Comparison of ENCODE assay signal across 8 cellular contexts in the genomic region with DNA sequence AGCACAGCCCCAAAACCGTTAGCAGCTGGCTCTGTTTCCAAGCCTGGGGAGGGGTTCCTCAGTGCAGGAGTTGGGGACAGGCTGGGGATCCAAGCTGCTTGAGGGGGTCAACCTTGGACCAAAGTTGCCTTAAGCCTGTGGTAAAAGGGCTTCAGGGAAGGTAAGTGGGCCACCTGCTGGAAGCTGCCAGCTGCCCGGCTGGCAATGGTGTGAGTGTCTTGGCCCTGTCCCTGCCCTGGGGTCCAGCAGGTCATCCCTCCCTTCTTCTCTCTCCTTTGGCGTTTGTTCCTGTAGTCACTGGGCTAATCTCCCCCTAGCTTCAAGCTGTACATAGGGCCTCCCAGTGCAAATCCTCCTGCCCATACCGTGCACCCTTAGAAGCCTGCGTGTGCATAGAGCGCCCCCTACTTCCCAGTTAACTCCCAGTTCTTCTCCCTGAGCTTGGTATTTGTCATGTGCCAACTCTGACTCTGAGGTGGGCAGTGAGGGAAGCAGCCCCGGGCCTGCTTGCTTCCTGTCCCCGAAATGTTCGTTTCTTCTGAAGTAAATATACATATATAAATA. TPM values are rescaled to one million over a fixed set of nuclear protein-coding genes. Genes with fewer than 3 reads are reported as not detected.
DNase-seq lines count a peak whose midpoint lies in the region; ATAC-seq and TF ChIP-seq lines count a peak whose summit lies in the region.

No MANE protein-coding gene starts in this region.

- TF ChIP-seq CTCF in DND-41 (IDR thresholded peaks at IDR 0.05; ENCODE audit: borderline replicate concordance, extremely low read depth, low read length, poor library complexity, severe bottlenecking) (peak; percentile 57), IMR-90 (conservative IDR thresholded peaks at IDR 0.05; ENCODE audit: low read depth, low read length) (peak; percentile 61), VCaP (conservative IDR thresholded peaks at IDR 0.05) (peak; percentile 42; the same call in 1 of the 2 replicates)

- H3K4me3 ChIP-seq in DND-41 (ENCODE audit: low read depth in 1 of 2, low read length in 2 of 2) (no peak overlapping the region), IMR-90 (ENCODE audit: insufficient read depth, low read depth, low read length) (no peak overlapping the region)

- in situ Hi-C loops in IMR-90 (cut with MboI; ENCODE audit: low sequenced_read_pairs), result no loop called here

- H3K23ac ChIP-seq in IMR-90 (ENCODE audit: low read depth, low read length), result no peak overlapping the region

- no peak overlapping the region for H3K56ac ChIP-seq in IMR-90 (ENCODE audit: extremely low read depth, insufficient read depth, low read length)

- H2AFZ ChIP-seq in DND-41 (ENCODE audit: low read depth, low read length) (no peak overlapping the region), IMR-90 (replicated peaks; ENCODE audit: low read length, poor library complexity) (no peak overlapping the region)

- H3K4me2 ChIP-seq in DND-41 (ENCODE audit: insufficient read depth, low read length) (no peak overlapping the region), IMR-90 (ENCODE audit: low read depth, low read length) (no peak overlapping the region)

- H3K18ac ChIP-seq in IMR-90 (ENCODE audit: low read depth, low read length), result no peak overlapping the region

- CTCF ChIA-PET in IMR-90 (lab: Yijun Ruan, JAX), result interaction anchor here (0.5 to 2.5 kb wide), 3 partner anchors 9 to 362 kb away, joined by 3 to 6 read pairs (median 3); no protein-coding TSS in a partner anchor

- H2BK20ac ChIP-seq in IMR-90 (ENCODE audit: low read depth, low read length), result no peak overlapping the region

- no peak overlapping the region for H2BK15ac ChIP-seq in IMR-90 (ENCODE audit: low read depth, low read length)

- POLR2A ChIA-PET in IMR-90 (lab: Charles Lee; ENCODE audit: unreplicated experiment), result no interaction called here

- H3K79me1 ChIP-seq in IMR-90 (ENCODE audit: low read depth in 1 of 2, low read length in 2 of 2), result peaks cover 28 to 44% of the 10 kb centered on the region in 2 experiments

- H3K14ac ChIP-seq in IMR-90 (replicated peaks; ENCODE audit: low read depth, low read length), result no peak overlapping the region

- H2BK120ac ChIP-seq in IMR-90 (ENCODE audit: low read depth, low read length), result no peak overlapping the region

- peaks cover 17% of the 10 kb centered on the region for H3K4me1 ChIP-seq in DND-41 (ENCODE audit: insufficient read depth, low read length)
- H3K4me1 ChIP-seq in IMR-90 (ENCODE audit: control insufficient read depth, insufficient read depth, low read length), result peaks cover 3% of the 10 kb centered on the region; the same call in 1 of the 2 replicates

- H3K27ac ChIP-seq in DND-41 (ENCODE audit: low read length) (no peak overlapping the region), IMR-90 (ENCODE audit: insufficient read depth, low read length) (no peak overlapping the region), VCaP (no peak overlapping the region)

- H3K36me3 ChIP-seq in DND-41 (ENCODE audit: insufficient read depth, low read length) (peaks cover 66% of the 10 kb centered on the region), IMR-90 (ENCODE audit: control insufficient read depth, insufficient read depth, low read length) (peaks cover 62% of the 10 kb centered on the region)

- no peak overlapping the region for H2BK5ac ChIP-seq in IMR-90 (ENCODE audit: low read depth, low read length, poor library complexity, severe bottlenecking)

- H3K9me1 ChIP-seq in IMR-90 (ENCODE audit: insufficient read depth, low read length), result no peaks in the 10 kb centered on the region; the same call in 1 of the 2 replicates

- BruUV-seq in IMR-90 (replicated peaks; lab: Mats Ljungman, UMichigan), result no TSS peak

- no peak for ATAC-seq in DND-41 (ENCODE audit: insufficient read depth, low read depth)
- no peak for ATAC-seq in IMR-90 (ENCODE audit: low read depth)
- ATAC-seq in GM18858 (IDR thresholded peaks at IDR 0.05; ENCODE audit: unreplicated experiment), result no peak

- H4K8ac ChIP-seq in IMR-90 (ENCODE audit: low read depth in 2 of 2, low read length in 2 of 2), result no peak overlapping the region

- intact Hi-C loops in IMR-90 (cut with micrococcal nuclease), result no loop called here

- peak; percentile 28 for DNase-seq in DND-41
- DNase-seq in IMR-90, result peak; percentile 61
- peak; percentile 72 for DNase-seq in inferior parietal cortex (ENCODE audit: extremely low spot score)
- no peak for DNase-seq in ureter (ENCODE audit: low spot score)
- DNase-seq in activated effector memory CD4-positive, alpha-beta T cell treated with Interleukin-2 at 50 U/mL for 16 hours, result no peak
- DNase-seq in NCI-H2029 (lab: John Stamatoyannopoulos, UW), result no peak

- no peak overlapping the region for H4K5ac ChIP-seq in IMR-90 (ENCODE audit: low read depth, low read length)

- H3K9ac ChIP-seq in DND-41 (ENCODE audit: low read depth, low read length), result no peak overlapping the region
- H3K9ac ChIP-seq in IMR-90 (ENCODE audit: low read depth, low read length), result no peak overlapping the region

- H2AK9ac ChIP-seq in IMR-90 (replicated peaks; ENCODE audit: low read depth, low read length, poor library complexity), result no peak overlapping the region

- TF ChIP-seq POLR2A in IMR-90 (IDR thresholded peaks at IDR 0.05; ENCODE audit: low read depth, low read length), result no peak

- no CpG with 5 or more reads among the region's 9 CpGs for WGBS in IMR-90 (ENCODE audit: extremely low coverage in 2 of 2, insufficient read length in 1 of 2), 2 experiments

- TF ChIP-seq RAD21 in IMR-90 (IDR thresholded peaks at IDR 0.05; ENCODE audit: low read length), result peak; percentile 63

- H3K4ac ChIP-seq in IMR-90 (ENCODE audit: low read depth, low read length), result no peak overlapping the region

- dilution Hi-C loops in IMR-90 (cut with HindIII; ENCODE audit: low sequenced_read_pairs, unreplicated experiment), result no loop called here

- no peak overlapping the region for H2AK5ac ChIP-seq in IMR-90 (ENCODE audit: low read depth, low read length)

- H3K27me3 ChIP-seq in DND-41 (ENCODE audit: insufficient read depth, low read length, poor library complexity) (no peaks in the 10 kb centered on the region), IMR-90 (ENCODE audit: control insufficient read depth, insufficient read depth, low read length) (no peaks in the 10 kb centered on the region)

- H4K91ac ChIP-seq in IMR-90 (ENCODE audit: insufficient read depth, low read depth, low read length), result no peak overlapping the region

- H4K20me1 ChIP-seq in DND-41 (ENCODE audit: insufficient read depth, low read length) (peaks cover 35% of the 10 kb centered on the region), IMR-90 (ENCODE audit: insufficient read depth, low read length) (peaks cover 6% of the 10 kb centered on the region; the same call in 1 of the 2 replicates)

- H3K9me3 ChIP-seq in DND-41 (ENCODE audit: insufficient read depth, low read length, severe bottlenecking) (no peaks in the 10 kb centered on the region), IMR-90 (ENCODE audit: control insufficient read depth, insufficient read depth, low read length) (no peaks in the 10 kb centered on the region)

- peaks cover 38% of the 10 kb centered on the region for H3K79me2 ChIP-seq in DND-41 (ENCODE audit: insufficient read depth, low read length)

TF ChIP-seq in IMR-90, 13 proteins besides CTCF, POLR2A, EP300 and RAD21:
- TF ChIP-seq, protein P1, sequence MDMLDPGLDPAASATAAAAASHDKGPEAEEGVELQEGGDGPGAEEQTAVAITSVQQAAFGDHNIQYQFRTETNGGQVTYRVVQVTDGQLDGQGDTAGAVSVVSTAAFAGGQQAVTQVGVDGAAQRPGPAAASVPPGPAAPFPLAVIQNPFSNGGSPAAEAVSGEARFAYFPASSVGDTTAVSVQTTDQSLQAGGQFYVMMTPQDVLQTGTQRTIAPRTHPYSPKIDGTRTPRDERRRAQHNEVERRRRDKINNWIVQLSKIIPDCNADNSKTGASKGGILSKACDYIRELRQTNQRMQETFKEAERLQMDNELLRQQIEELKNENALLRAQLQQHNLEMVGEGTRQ (IDR thresholded peaks at IDR 0.05; ENCODE audit: low read depth, low read length), result no peak
- no peak for TF ChIP-seq RFX5 (IDR thresholded peaks at IDR 0.05; ENCODE audit: low read depth, low read length)
- no peak for TF ChIP-seq RCOR1 (IDR thresholded peaks at IDR 0.05; ENCODE audit: insufficient replicate concordance, low read length)
- TF ChIP-seq SMC3 (IDR thresholded peaks at IDR 0.05; ENCODE audit: low read depth, low read length), result peak; percentile 42
- no peak for TF ChIP-seq FOS (IDR thresholded peaks at IDR 0.05; ENCODE audit: low read depth, low read length)
- TF ChIP-seq CEBPB (IDR thresholded peaks at IDR 0.05; ENCODE audit: low read depth, low read length), result no peak
- TF ChIP-seq MAFK (IDR thresholded peaks at IDR 0.05; ENCODE audit: low read depth, low read length), result no peak
- no peak for TF ChIP-seq CHD1 (IDR thresholded peaks at IDR 0.05; ENCODE audit: low read depth, low read length)
- no peak for TF ChIP-seq BHLHE40 (IDR thresholded peaks at IDR 0.05; ENCODE audit: low read depth, low read length)

RNA-seq across cellular contexts. Expression of a gene that starts 4.4 kb away (rescaled TPM):
- total RNA-seq in IMR-90 (2012; rRNA removed) (70.0 and 107 TPM in 2 replicates), ureter (98.7 TPM)
- polyA plus RNA-seq in IMR-90 (2012; rRNA removed), result 280 and 290 TPM in 2 replicates
- polyA plus RNA-seq in IMR-90 (2012; cell fraction: cytosol; rRNA removed), result 196 and 200 TPM in 2 replicates
- polyA plus RNA-seq in IMR-90 (2012; cell fraction: nucleus; rRNA removed; ENCODE audit: low replicate concordance), result 40.4 and 104 TPM in 2 replicates

RNA-seq across cellular contexts. Expression of a gene that starts 4.7 kb away (rescaled TPM):
- total RNA-seq in IMR-90 (2012; rRNA removed) (41.9 and 43.9 TPM in 2 replicates), ureter (10.4 TPM)
- polyA plus RNA-seq in IMR-90 (2012; rRNA removed), result 21.3 and 23.0 TPM in 2 replicates
- polyA plus RNA-seq in IMR-90 (2012; cell fraction: cytosol; rRNA removed), result 15.5 and 18.0 TPM in 2 replicates
- 6.4 and 7.0 TPM in 2 replicates for polyA plus RNA-seq in IMR-90 (2012; cell fraction: nucleus; rRNA removed; ENCODE audit: low replicate concordance)

RNA-seq across cellular contexts. Expression of a gene that starts 28.8 kb away (rescaled TPM):
- 16.3 and 16.9 TPM in 2 replicates for total RNA-seq in IMR-90 (2012; rRNA removed)
- polyA plus RNA-seq in IMR-90 (2012; rRNA removed), result 17.6 and 18.4 TPM in 2 replicates
- 15.8 and 19.2 TPM in 2 replicates for polyA plus RNA-seq in IMR-90 (2012; cell fraction: cytosol; rRNA removed)
- 29.9 and 31.1 TPM in 2 replicates for polyA plus RNA-seq in IMR-90 (2012; cell fraction: nucleus; rRNA removed; ENCODE audit: low replicate concordance)
- 40.7 TPM for total RNA-seq in ureter

RNA-seq across cellular contexts. Expression of a gene that starts 35.6 kb away (rescaled TPM):
- total RNA-seq in IMR-90 (2012; rRNA removed), result 1.6 and 1.7 TPM in 2 replicates
- 10.6 and 10.7 TPM in 2 replicates for polyA plus RNA-seq in IMR-90 (2012; rRNA removed)
- polyA plus RNA-seq in IMR-90 (2012; cell fraction: cytosol; rRNA removed), result 6.1 and 9.3 TPM in 2 replicates
- polyA plus RNA-seq in IMR-90 (2012; cell fraction: nucleus; rRNA removed; ENCODE audit: low replicate concordance), result 31.2 and 47.2 TPM in 2 replicates
- 4.7 TPM for total RNA-seq in ureter

RNA-seq across cellular contexts. Expression of a gene that starts 40.1 kb away (rescaled TPM):
- total RNA-seq in IMR-90 (2012; rRNA removed) (31.9 and 33.3 TPM in 2 replicates), ureter (118 TPM)
- 88.4 and 98.4 TPM in 2 replicates for polyA plus RNA-seq in IMR-90 (2012; rRNA removed)
- polyA plus RNA-seq in IMR-90 (2012; cell fraction: cytosol; rRNA removed), result 45.4 and 87.9 TPM in 2 replicates
- 69.4 and 94.9 TPM in 2 replicates for polyA plus RNA-seq in IMR-90 (2012; cell fraction: nucleus; rRNA removed; ENCODE audit: low replicate concordance)

Comparison
In these comparisons a context has a peak if more than half of its experiments do, and no peak if none do; other contexts are left out.
1. DNase-seq: peak in DND-41 (single experiment), IMR-90 (single experiment) and inferior parietal cortex (single experiment); none in ureter (single experiment), activated effector memory CD4-positive, alpha-beta T cell treated with Interleukin-2 at 50 U/mL for 16 hours (single experiment) and NCI-H2029 (single experiment).
2. Peak in every context shown above with its lines, with median percentiles within 50 percentile points of each other: CTCF ChIP-seq.